Comparison of ENCODE assay signal across 1 cellular context in genomic region chr6:35808688-35809087, GRCh38.
A peak's percentile ranks its signal among the peaks of the same experiment; 100 is the strongest.
TF ChIP-seq lines count a peak whose summit lies in the region.

No MANE protein-coding gene starts in this region.

TF ChIP-seq in HEK293, 187 proteins besides CTCF, POLR2A, EP300 and RAD21 (continued from another document):
- peak; percentile 72 for TF ChIP-seq PRDM10 (tag by site-specific recombination; IDR thresholded peaks at IDR 0.05)
- TF ChIP-seq ZNF501 (tag by site-specific recombination; IDR thresholded peaks at IDR 0.05) = no peak
- TF ChIP-seq ZFHX2 (tag by site-specific recombination; conservative IDR thresholded peaks at IDR 0.05) = peak; percentile 61
- peak; percentile 72 for TF ChIP-seq SP7 (tag by site-specific recombination; IDR thresholded peaks at IDR 0.05)
- 0 out of 2 replicates have a peak, but pooled peaks have one; percentile 35 for TF ChIP-seq EGR2 (tag by site-specific recombination; IDR thresholded peaks at IDR 0.05; ENCODE audit: low read depth)
